20 cellular contexts compared by ENCODE assay signal in genomic region chr6:90978046-90978445, GRCh38.
DNase-seq lines count a peak whose midpoint lies in the region; ATAC-seq, FAIRE-seq and TF ChIP-seq lines count a peak whose summit lies in the region.
"Had no signal": no experiment of that assay in that cellular context is flagged by ENCODE, and none has a peak within 500 bp of the region (broad histone marks: within the 10 kb centered on the region; RNA-seq: fewer than 3 reads in every experiment).

No MANE protein-coding gene starts in this region.

- H3K4me3 ChIP-seq in upper lobe of right lung: no peak overlapping the region
- H3K4me3 ChIP-seq: colonic mucosa, left ventricle myocardium inferior, transverse colon had no signal

- no peaks in the 10 kb centered on the region for H3K36me3 Mint-ChIP-seq in osteocyte (ENCODE audit: unreplicated experiment)
- H3K36me3 Mint-ChIP-seq: stimulated activated memory B cell treated with anti-CD40 and anti-IgM and Interleukin-4, amounts not matched to agents 10 μg/mL and 1 μg/mL and 100 μg/mL, for 72 hours had no signal

- no peaks in the 10 kb centered on the region for H3K9me3 ChIP-seq in upper lobe of right lung
- H3K9me3 ChIP-seq: colonic mucosa, left ventricle myocardium inferior, transverse colon had no signal

- ATAC-seq in GM18907 (IDR thresholded peaks at IDR 0.05; ENCODE audit: unreplicated experiment) (peak; percentile 63), HG02798 (IDR thresholded peaks at IDR 0.05; ENCODE audit: poor library complexity, unreplicated experiment) (peak; percentile 63), HG03565 (IDR thresholded peaks at IDR 0.05; ENCODE audit: unreplicated experiment) (peak; percentile 65), upper lobe of right lung (no peak)
- ATAC-seq: stimulated activated memory B cell treated with anti-CD40 and anti-IgM and Interleukin-4, amounts not matched to agents 10 μg/mL and 1 μg/mL and 100 μg/mL, for 72 hours had no signal

- no peaks in the 10 kb centered on the region for H3K27me3 Mint-ChIP-seq in osteocyte (ENCODE audit: unreplicated experiment)
- H3K27me3 Mint-ChIP-seq: stimulated activated memory B cell treated with anti-CD40 and anti-IgM and Interleukin-4, amounts not matched to agents 10 μg/mL and 1 μg/mL and 100 μg/mL, for 72 hours had no signal

- FAIRE-seq in D721Med (lab: Jason Lieb, UNC): no peak
- FAIRE-seq: small intestine had no signal

- intact Hi-C loops in upper lobe of right lung (cut with DNase I): no loop called here

- no peak for DNase-seq in osteocyte (ENCODE audit: extremely low spot score, unreplicated experiment)
- DNase-seq in D721Med (ENCODE audit: insufficient read length, low spot score): no peak
- DNase-seq in upper lobe of right lung: no peak
- DNase-seq in activated naive CD4-positive, alpha-beta T cell treated with anti-CD3 and anti-CD28 coated beads, Interleukin-2, amount 50 U/mL, for 16 hours: no peak
- DNase-seq in medulla oblongata (ENCODE audit: extremely low spot score): no peak
- DNase-seq: activated CD4-positive, alpha-beta T cell treated with anti-CD3 and anti-CD28 coated beads for 4 hours; activated CD8-positive, alpha-beta memory T cell treated with anti-CD3 and anti-CD28 coated beads, Interleukin-2, amount 50 U/mL, for 48 hours; activated naive CD4-positive, alpha-beta T cell; colonic mucosa; GDM1; left ventricle myocardium inferior; NCI-H1930; NCI-H510A treated with DMSO at 0.1 percent for 48 hours; small intestine; transverse colon had no signal

- TF ChIP-seq CTCF in osteocyte (IDR thresholded peaks at IDR 0.05) (no peak), D721Med (IDR thresholded peaks at IDR 0.05; ENCODE audit: insufficient read depth, missing control alignments) (no peak), upper lobe of right lung (IDR thresholded peaks at IDR 0.05) (no peak)

- peak overlapping the region; percentile 52 for H3K27ac Mint-ChIP-seq in osteocyte (ENCODE audit: unreplicated experiment)
- H3K27ac Mint-ChIP-seq: stimulated activated memory B cell treated with anti-CD40 and anti-IgM and Interleukin-4, amounts not matched to agents 10 μg/mL and 1 μg/mL and 100 μg/mL, for 72 hours had no signal

- no peak overlapping the region for H3K4me3 Mint-ChIP-seq in osteocyte (ENCODE audit: unreplicated experiment)
- H3K4me3 Mint-ChIP-seq: stimulated activated memory B cell treated with anti-CD40 and anti-IgM and Interleukin-4, amounts not matched to agents 10 μg/mL and 1 μg/mL and 100 μg/mL, for 72 hours had no signal

- no peaks in the 10 kb centered on the region for H3K36me3 ChIP-seq in upper lobe of right lung
- H3K36me3 ChIP-seq: colonic mucosa, left ventricle myocardium inferior, transverse colon had no signal

- no peaks in the 10 kb centered on the region for H3K4me1 ChIP-seq in upper lobe of right lung
- H3K4me1 ChIP-seq: colonic mucosa, left ventricle myocardium inferior, parathyroid adenoma, transverse colon had no signal

- peaks cover 22% of the 10 kb centered on the region for H3K4me1 Mint-ChIP-seq in osteocyte (ENCODE audit: unreplicated experiment)
- H3K4me1 Mint-ChIP-seq: stimulated activated memory B cell treated with anti-CD40 and anti-IgM and Interleukin-4, amounts not matched to agents 10 μg/mL and 1 μg/mL and 100 μg/mL, for 72 hours had no signal

- no peaks in the 10 kb centered on the region for H3K27me3 ChIP-seq in upper lobe of right lung
- H3K27me3 ChIP-seq: colonic mucosa, transverse colon had no signal

- H3K9me3 Mint-ChIP-seq in osteocyte (ENCODE audit: unreplicated experiment): peaks cover 3% of the 10 kb centered on the region
- H3K9me3 Mint-ChIP-seq: stimulated activated memory B cell treated with anti-CD40 and anti-IgM and Interleukin-4, amounts not matched to agents 10 μg/mL and 1 μg/mL and 100 μg/mL, for 72 hours had no signal

- H3K27ac ChIP-seq in upper lobe of right lung: no peak overlapping the region
- H3K27ac ChIP-seq: colonic mucosa, left ventricle myocardium inferior, parathyroid adenoma, transverse colon had no signal
